Comparison of ENCODE assay signal across 14 cellular contexts in genomic region chr18:28126768-28127167, GRCh38. TPM values are rescaled to one million over a fixed set of nuclear protein-coding genes. Genes with fewer than 3 reads are reported as not detected.
DNase-seq lines count a peak whose midpoint lies in the region; ATAC-seq and TF ChIP-seq lines count a peak whose summit lies in the region.
"Had no signal": no experiment of that assay in that cellular context is flagged by ENCODE, and none has a peak within 500 bp of the region (broad histone marks: within the 10 kb centered on the region; RNA-seq: fewer than 3 reads in every experiment).

No MANE protein-coding gene starts in this region.

- H3K27me3 Mint-ChIP-seq in nephron progenitor cell (ENCODE audit: low read depth, poor library complexity), result no peaks in the 10 kb centered on the region
- H3K27me3 Mint-ChIP-seq: CD4-positive, CD25-positive, alpha-beta regulatory T cell had no signal

- CTCF ChIA-PET in RWPE1 (lab: Yijun Ruan, JAX), result no interaction called here

- H3K9ac ChIP-seq in smooth muscle cell (ENCODE audit: low read depth), result no peak overlapping the region
- H3K9ac ChIP-seq: BLaER1 treated with 17β-estradiol and CSF1 and Interleukin-3, amounts not matched to agents 10 nM and 100 nM had no signal

- H3K9me3 ChIP-seq in heart left ventricle (no peaks in the 10 kb centered on the region), right atrium auricular region (no peaks in the 10 kb centered on the region), smooth muscle cell (replicated peaks; ENCODE audit: low read depth) (no peaks in the 10 kb centered on the region)
- H3K9me3 ChIP-seq: BLaER1 treated with 17β-estradiol and CSF1 and Interleukin-3, amounts not matched to agents 10 nM and 100 nM had no signal

- H3K27ac Mint-ChIP-seq in nephron progenitor cell, result peak overlapping the region; percentile 69
- H3K27ac Mint-ChIP-seq: CD4-positive, CD25-positive, alpha-beta regulatory T cell had no signal

- no peak overlapping the region for H3K4me2 ChIP-seq in smooth muscle cell
- H3K4me2 ChIP-seq: BLaER1 treated with 17β-estradiol and CSF1 and Interleukin-3, amounts not matched to agents 10 nM and 100 nM had no signal

- H3K9me3 Mint-ChIP-seq in nephron progenitor cell, result no peaks in the 10 kb centered on the region

- WGBS in heart left ventricle, 4 donors, result 52 to 62% (median 57%) methylated on average over 5 of the region's 5 CpGs
- WGBS in smooth muscle cell (ENCODE audit: low lambda C conversion rate), result 97% methylated on average over 5 of the region's 5 CpGs

- POLR2A ChIA-PET in RWPE1 (lab: Yijun Ruan, JAX; ENCODE audit: low non-redundant PET), result no interaction called here

- peak overlapping the region; percentile 50 to 97 (median 76) for H3K27ac ChIP-seq in heart left ventricle
- H3K27ac ChIP-seq in coronary artery, result peak overlapping the region; percentile 64 to 73
- peak overlapping the region; percentile 63 to 85 for H3K27ac ChIP-seq in right atrium auricular region
- H3K27ac ChIP-seq in RWPE1, result no peak overlapping the region
- H3K27ac ChIP-seq in smooth muscle cell (ENCODE audit: low read depth), result no peak overlapping the region
- H3K27ac ChIP-seq: BLaER1 treated with 17β-estradiol and CSF1 and Interleukin-3, amounts not matched to agents 10 nM and 100 nM had no signal

- H3K4me3 ChIP-seq in heart left ventricle (peak overlapping the region in 3 of 12 donors; percentile 0 to 13 (median 2)), coronary artery (no peak overlapping the region), right atrium auricular region (no peak overlapping the region), smooth muscle cell (no peak overlapping the region)
- H3K4me3 ChIP-seq: BLaER1 treated with 17β-estradiol and CSF1 and Interleukin-3, amounts not matched to agents 10 nM and 100 nM had no signal

- H3K4me1 ChIP-seq in heart left ventricle, result peaks cover 0 to 67% (median 10%) of the 10 kb centered on the region in 12 donors
- H3K4me1 ChIP-seq in right atrium auricular region, result peaks cover 0 to 56% of the 10 kb centered on the region in 2 donors
- peaks cover 20% of the 10 kb centered on the region for H3K4me1 ChIP-seq in smooth muscle cell (ENCODE audit: low read depth)
- H3K4me1 ChIP-seq: BLaER1 treated with 17β-estradiol and CSF1 and Interleukin-3, amounts not matched to agents 10 nM and 100 nM had no signal

- no peak overlapping the region for H2AFZ ChIP-seq in smooth muscle cell (ENCODE audit: low read depth)

- H3K27me3 ChIP-seq in heart left ventricle (no peaks in the 10 kb centered on the region), right atrium auricular region (no peaks in the 10 kb centered on the region), smooth muscle cell (ENCODE audit: low read depth) (no peaks in the 10 kb centered on the region)
- H3K27me3 ChIP-seq: BLaER1 treated with 17β-estradiol and CSF1 and Interleukin-3, amounts not matched to agents 10 nM and 100 nM had no signal

- DNase-seq in heart left ventricle (peak in 1 of 5 donors; percentile 38), Right ventricle myocardium inferior (ENCODE audit: missing footprints) (no peak), coronary artery (ENCODE audit: low spot score) (no peak), right atrium auricular region (ENCODE audit: low spot score) (no peak), nephron progenitor cell (no peak), RWPE1 (ENCODE audit: low spot score) (no peak), COR-L47 (lab: John Stamatoyannopoulos, UW) (no peak), smooth muscle cell (lab: John Stamatoyannopoulos, UW; ENCODE audit: unreplicated experiment) (no peak)
- DNase-seq: ACHN; CD4-positive, CD25-positive, alpha-beta regulatory T cell; DMS79 had no signal

- no peak overlapping the region for H3K4me3 Mint-ChIP-seq in nephron progenitor cell
- H3K4me3 Mint-ChIP-seq: CD4-positive, CD25-positive, alpha-beta regulatory T cell had no signal

- peaks cover 12% of the 10 kb centered on the region for H3K36me3 Mint-ChIP-seq in nephron progenitor cell (ENCODE audit: low read depth)
- H3K36me3 Mint-ChIP-seq: CD4-positive, CD25-positive, alpha-beta regulatory T cell had no signal

- no peak for TF ChIP-seq POLR2A in heart left ventricle (IDR thresholded peaks at IDR 0.05)

- peaks cover 97% of the 10 kb centered on the region for H3K79me2 ChIP-seq in smooth muscle cell (ENCODE audit: low read depth)

- H3K36me3 ChIP-seq in heart left ventricle, result no peaks in the 10 kb centered on the region
- H3K36me3 ChIP-seq in right atrium auricular region, result no peaks in the 10 kb centered on the region
- no peaks in the 10 kb centered on the region for H3K36me3 ChIP-seq in smooth muscle cell (ENCODE audit: low read depth)
- H3K36me3 ChIP-seq: BLaER1 treated with 17β-estradiol and CSF1 and Interleukin-3, amounts not matched to agents 10 nM and 100 nM had no signal

- H4K20me1 ChIP-seq in smooth muscle cell (ENCODE audit: low read depth), result peaks cover 22% of the 10 kb centered on the region
- H4K20me1 ChIP-seq: BLaER1 treated with 17β-estradiol and CSF1 and Interleukin-3, amounts not matched to agents 10 nM and 100 nM had no signal

- intact Hi-C loops in heart left ventricle (cut with DNase I), result loop anchor here in 1 of 10 donors (5.0 kb wide), 1 partner anchor 36 kb away; no protein-coding TSS in a partner anchor
- intact Hi-C loops in Right ventricle myocardium inferior (cut with DNase I), result no loop called here

- peaks cover 9% of the 10 kb centered on the region for H3F3A ChIP-seq in smooth muscle cell (ENCODE audit: low read depth)

- TF ChIP-seq CTCF in heart left ventricle (IDR thresholded peaks at IDR 0.05) (no peak), coronary artery (IDR thresholded peaks at IDR 0.05) (no peak), right atrium auricular region (IDR thresholded peaks at IDR 0.05) (no peak), nephron progenitor cell (IDR thresholded peaks at IDR 0.05) (no peak), RWPE1 (conservative IDR thresholded peaks at IDR 0.05; ENCODE audit: low read depth) (no peak), smooth muscle cell (IDR thresholded peaks at IDR 0.05; ENCODE audit: borderline replicate concordance, insufficient read depth, poor library complexity, severe bottlenecking) (no peak)

- ATAC-seq in heart left ventricle, result peak; percentile 27 to 47 (median 40)
- no peak for ATAC-seq in Right ventricle myocardium inferior
- ATAC-seq: HCT116 had no signal

- H3K4me1 Mint-ChIP-seq in nephron progenitor cell, result peaks cover 41% of the 10 kb centered on the region
- H3K4me1 Mint-ChIP-seq: CD4-positive, CD25-positive, alpha-beta regulatory T cell had no signal

RNA-seq across cellular contexts. Expression of gene CDH2, which starts 50.2 kb away (rescaled TPM):
- total RNA-seq in heart left ventricle (100 to 1,000 TPM; 313 to 594 (median 411) TPM), Right ventricle myocardium inferior (293 TPM), right atrium auricular region (100 to 1,000 TPM; 205 to 269 TPM), smooth muscle cell (239 and 251 TPM in 2 replicates)
- polyA plus RNA-seq in heart left ventricle (100 to 1,000 TPM in 1 of 2 donors, 10 to 100 TPM in 1; 62.5 to 169 TPM), smooth muscle cell (132 and 169 TPM in 2 replicates)
- total RNA-seq: CD4-positive, CD25-positive, alpha-beta regulatory T cell; G401 had no signal
- polyA plus RNA-seq: CD4-positive, CD25-positive, alpha-beta regulatory T cell had no signal

Comparison
In these comparisons a context has a peak if more than half of its experiments do, and no peak if none do; other contexts are left out.
1. H3K27ac ChIP-seq: peak in heart left ventricle (12 of 12), coronary artery (2 of 2) and right atrium auricular region (2 of 2); none in RWPE1 (single experiment) and smooth muscle cell (single experiment).